Comparison of ENCODE assay signal across 26 cellular contexts in the genomic region with DNA sequence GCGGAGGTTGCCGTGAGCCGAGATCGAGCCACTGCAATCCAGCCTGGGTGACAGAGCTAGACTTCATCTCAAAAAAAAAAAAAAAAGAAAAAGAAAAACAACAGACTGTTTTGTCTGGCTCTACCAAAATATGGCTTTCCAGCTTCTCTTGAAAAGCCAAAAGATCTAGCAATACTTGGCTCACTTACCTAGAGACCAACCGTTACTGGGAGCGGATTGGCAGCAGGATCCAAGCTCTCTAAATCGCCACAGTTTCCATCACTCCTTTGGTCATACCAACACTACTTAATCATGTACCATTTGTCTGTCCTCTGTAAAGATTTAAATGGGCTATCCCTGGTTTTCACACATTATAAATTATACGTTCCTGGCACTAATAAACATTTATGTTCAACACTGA.
"Had no signal": no experiment of that assay in that cellular context is flagged by ENCODE, and none has a peak within 500 bp of the region (broad histone marks: within the 10 kb centered on the region; RNA-seq: fewer than 3 reads in every experiment).

No MANE protein-coding gene starts in this region.

- H3K27ac ChIP-seq: dorsolateral prefrontal cortex, foreskin keratinocyte, neutrophil, pancreas, right lobe of liver, suprapubic skin, thyroid gland had no signal

- H3K4me3 Mint-ChIP-seq: immature natural killer cell; memory B cell; natural killer cell; neural crest cell; stimulated activated naive CD8-positive, alpha-beta T cell treated with anti-CD3 and anti-CD28 coated beads, Interleukin-15, amount 100 ng/mL, for 72 hours; type B pancreatic cell had no signal

- H3K27me3 ChIP-seq: dorsolateral prefrontal cortex, foreskin keratinocyte, neutrophil, pancreas, right lobe of liver, suprapubic skin, thyroid gland had no signal

- DNase-seq: dorsolateral prefrontal cortex; effector CD4-positive, alpha-beta T cell; foreskin keratinocyte; glutamatergic neuron; hypothalamus; immature natural killer cell; islet precursor cell; kidney glomerular epithelial cell; natural killer cell; pancreas; retina; right lobe of liver; stimulated activated CD4-positive, alpha-beta T cell treated with anti-CD3 and anti-CD28 coated beads, Interleukin-12 subunit alpha, Interleukin-12 subunit beta, amount 100 ng/mL, for 4 hours; stimulated activated CD4-positive, alpha-beta T cell treated with anti-CD3 and anti-CD28 coated beads, Interleukin-1b, Interleukin-23, amount 100 ng/mL, for 48 hours; stimulated activated CD4-positive, alpha-beta T cell treated with anti-CD3 and anti-CD28 coated beads, Interleukin-4, amount 100 ng/mL, for 1 hour; stimulated activated CD8-positive, alpha-beta memory T cell treated with anti-CD3 and anti-CD28 coated beads, Interleukin-4, amount 100 ng/mL, for 48 hours; stimulated activated naive CD4-positive, alpha-beta T cell; stimulated activated naive CD8-positive, alpha-beta T cell treated with anti-CD3 and anti-CD28 coated beads, Interleukin-15, amount 100 ng/mL, for 72 hours; thyroid gland had no signal

- H3K27ac Mint-ChIP-seq: immature natural killer cell; memory B cell; natural killer cell; stimulated activated naive CD8-positive, alpha-beta T cell treated with anti-CD3 and anti-CD28 coated beads, Interleukin-15, amount 100 ng/mL, for 72 hours; type B pancreatic cell had no signal

- H3K4me1 ChIP-seq: foreskin keratinocyte, right lobe of liver, suprapubic skin had no signal

- H3K36me3 ChIP-seq: neutrophil, pancreas, right lobe of liver, thyroid gland had no signal

- H3K4me3 ChIP-seq: dorsolateral prefrontal cortex, lung, pancreas, right lobe of liver, smooth muscle cell, suprapubic skin, thyroid gland had no signal

- H3K27me3 Mint-ChIP-seq: memory B cell; stimulated activated naive CD8-positive, alpha-beta T cell treated with anti-CD3 and anti-CD28 coated beads, Interleukin-15, amount 100 ng/mL, for 72 hours; type B pancreatic cell had no signal

- H3K9me3 ChIP-seq: neutrophil, pancreas, right lobe of liver, suprapubic skin, thyroid gland had no signal

- H3K9me3 Mint-ChIP-seq: immature natural killer cell; memory B cell; natural killer cell; neural crest cell; stimulated activated naive CD8-positive, alpha-beta T cell treated with anti-CD3 and anti-CD28 coated beads, Interleukin-15, amount 100 ng/mL, for 72 hours; type B pancreatic cell had no signal

- ATAC-seq: foreskin keratinocyte; natural killer cell; pancreas; right lobe of liver; stimulated activated naive CD8-positive, alpha-beta T cell treated with anti-CD3 and anti-CD28 coated beads, Interleukin-15, amount 100 ng/mL, for 72 hours had no signal
